1 cellular context compared by ENCODE assay signal in the genomic region with DNA sequence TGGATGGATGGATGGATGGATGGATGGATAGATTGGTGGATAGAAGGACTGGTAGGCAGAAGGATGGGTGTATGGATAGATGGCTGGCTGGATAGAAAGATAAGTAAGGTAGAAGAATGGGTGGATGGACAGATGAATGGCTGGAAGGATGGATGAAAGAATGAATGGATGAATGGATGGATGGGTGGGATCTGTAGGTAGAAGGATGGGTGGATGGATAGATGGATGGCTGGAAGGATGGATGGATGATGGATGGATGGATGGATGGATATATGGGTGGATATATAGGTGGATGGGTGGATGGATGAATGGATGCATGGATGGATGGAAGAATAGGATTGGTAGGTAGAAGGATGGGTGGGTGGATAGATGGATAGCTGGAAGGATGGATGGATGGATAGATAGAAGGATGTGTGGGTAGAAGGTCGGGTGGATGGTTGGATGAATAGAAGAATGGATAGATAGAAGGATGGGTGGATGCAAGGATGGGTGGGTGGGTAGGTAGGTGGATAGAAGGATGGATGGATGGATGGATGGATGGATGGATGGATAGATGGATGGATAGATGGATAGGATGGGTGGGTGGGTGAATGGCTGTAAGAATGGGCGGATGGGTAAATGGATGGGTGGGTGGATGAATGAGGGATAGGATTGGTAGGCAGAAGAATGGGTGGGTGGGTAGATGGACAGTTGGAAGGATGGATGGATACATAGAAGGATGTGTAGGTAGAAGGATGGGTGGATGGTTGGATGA.
TF ChIP-seq lines count a peak whose summit lies in the region.

No MANE protein-coding gene starts in this region.

TF ChIP-seq in HEK293, 187 proteins besides CTCF, POLR2A, EP300 and RAD21 (continued from another document):
- TF ChIP-seq, protein P1, sequence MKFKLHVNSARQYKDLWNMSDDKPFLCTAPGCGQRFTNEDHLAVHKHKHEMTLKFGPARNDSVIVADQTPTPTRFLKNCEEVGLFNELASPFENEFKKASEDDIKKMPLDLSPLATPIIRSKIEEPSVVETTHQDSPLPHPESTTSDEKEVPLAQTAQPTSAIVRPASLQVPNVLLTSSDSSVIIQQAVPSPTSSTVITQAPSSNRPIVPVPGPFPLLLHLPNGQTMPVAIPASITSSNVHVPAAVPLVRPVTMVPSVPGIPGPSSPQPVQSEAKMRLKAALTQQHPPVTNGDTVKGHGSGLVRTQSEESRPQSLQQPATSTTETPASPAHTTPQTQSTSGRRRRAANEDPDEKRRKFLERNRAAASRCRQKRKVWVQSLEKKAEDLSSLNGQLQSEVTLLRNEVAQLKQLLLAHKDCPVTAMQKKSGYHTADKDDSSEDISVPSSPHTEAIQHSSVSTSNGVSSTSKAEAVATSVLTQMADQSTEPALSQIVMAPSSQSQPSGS (tag by site-specific recombination; IDR thresholded peaks at IDR 0.05; ENCODE audit: low read depth): no peak
